27 cellular contexts compared by ENCODE assay signal in the genomic region with DNA sequence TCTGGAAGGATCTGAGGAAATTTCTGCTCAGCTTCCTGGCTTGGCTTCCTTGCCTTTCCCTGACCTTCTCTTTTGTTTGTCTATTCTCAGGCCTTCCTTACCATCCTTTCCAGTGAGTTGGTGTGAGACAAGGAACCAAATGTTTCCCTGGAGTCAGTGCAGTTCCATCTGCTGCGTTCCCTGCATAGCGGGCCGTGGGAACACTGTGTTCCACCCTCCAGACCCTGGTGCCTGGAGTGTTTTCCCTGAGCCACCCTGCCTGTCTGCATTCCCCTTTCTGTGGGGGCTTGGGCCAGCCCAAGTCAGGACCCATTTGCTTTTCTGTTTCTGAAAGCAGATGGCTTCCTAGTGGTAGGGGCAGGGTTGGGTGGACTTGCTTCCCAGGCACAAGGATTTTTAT. TPM values are rescaled to one million over a fixed set of nuclear protein-coding genes. Genes with fewer than 3 reads are reported as not detected.
"Had no signal": no experiment of that assay in that cellular context is flagged by ENCODE, and none has a peak within 500 bp of the region (broad histone marks: within the 10 kb centered on the region; RNA-seq: fewer than 3 reads in every experiment).

No MANE protein-coding gene starts in this region.

- ATAC-seq: gastroesophageal sphincter; heart left ventricle; mucosa of descending colon; naive thymus-derived CD8-positive, alpha-beta T cell; stimulated activated effector memory CD8-positive, alpha-beta T cell treated with anti-CD3 and anti-CD28 coated beads, Interleukin-12 subunit alpha, Interleukin-12 subunit beta, amount 100 ng/mL, for 72 hours had no signal

- DNase-seq: activated CD4-positive, alpha-beta T cell treated with anti-CD3 and anti-CD28 coated beads, Interleukin-2, amount 50 U/mL, for 1 hour; activated CD8-positive, alpha-beta memory T cell treated with anti-CD3 and anti-CD28 coated beads for 24 hours; activated CD8-positive, alpha-beta memory T cell treated with anti-CD3 and anti-CD28 coated beads, Interleukin-2, amount 50 U/mL, for 48 hours; activated effector memory CD4-positive, alpha-beta T cell treated with Interleukin-2 at 50 U/mL for 16 hours; activated naive CD4-positive, alpha-beta T cell treated with anti-CD3 and anti-CD28 coated beads, Interleukin-2, amount 10 ng/mL, durations not matched to agents 7 days and 5 days; activated T-cell treated with anti-CD3 and anti-CD28 coated beads, Interleukin-2, amount 50 U/mL, for 48 hours; effector CD4-positive, alpha-beta T cell; heart left ventricle; immature natural killer cell; mesenchymal stem cell; mucosa of descending colon; naive thymus-derived CD8-positive, alpha-beta T cell; occipital lobe; right cardiac atrium; small intestine; stimulated activated CD4-positive, alpha-beta T cell treated with anti-CD3 and anti-CD28 coated beads, Interleukin-15, amount 100 ng/mL, for 24 hours; stimulated activated CD4-positive, alpha-beta T cell treated with anti-CD3 and anti-CD28 coated beads, Interleukin-4, amount 100 ng/mL, for 1 hour; T1000; thyroid gland had no signal

- H3K27ac ChIP-seq: ascending aorta, gastroesophageal sphincter, heart left ventricle, thyroid gland had no signal

- H3K9me3 ChIP-seq: thyroid gland had no signal

- H3K27me3 ChIP-seq: ascending aorta, thyroid gland had no signal

- H3K4me3 ChIP-seq: ascending aorta, gastroesophageal sphincter, heart left ventricle, mucosa of descending colon, thyroid gland had no signal

- H3K4me3 Mint-ChIP-seq: activated naive CD4-positive, alpha-beta T cell treated with anti-CD3 and anti-CD28 coated beads, Interleukin-2, amount 10 ng/mL, durations not matched to agents 7 days and 5 days; central memory CD8-positive, alpha-beta T cell; immature natural killer cell; naive thymus-derived CD8-positive, alpha-beta T cell; stimulated activated effector memory CD8-positive, alpha-beta T cell treated with anti-CD3 and anti-CD28 coated beads, Interleukin-12 subunit alpha, Interleukin-12 subunit beta, amount 100 ng/mL, for 72 hours had no signal

- H3K4me1 ChIP-seq: ascending aorta, gastroesophageal sphincter, thyroid gland had no signal

- H3K27ac Mint-ChIP-seq: activated naive CD4-positive, alpha-beta T cell treated with anti-CD3 and anti-CD28 coated beads, Interleukin-2, amount 10 ng/mL, durations not matched to agents 7 days and 5 days; immature natural killer cell; naive thymus-derived CD8-positive, alpha-beta T cell; progenitor cell of endocrine pancreas; stimulated activated effector memory CD8-positive, alpha-beta T cell treated with anti-CD3 and anti-CD28 coated beads, Interleukin-12 subunit alpha, Interleukin-12 subunit beta, amount 100 ng/mL, for 72 hours had no signal

- H3K36me3 Mint-ChIP-seq: activated naive CD4-positive, alpha-beta T cell treated with anti-CD3 and anti-CD28 coated beads, Interleukin-2, amount 10 ng/mL, durations not matched to agents 7 days and 5 days; immature natural killer cell; stimulated activated effector memory CD8-positive, alpha-beta T cell treated with anti-CD3 and anti-CD28 coated beads, Interleukin-12 subunit alpha, Interleukin-12 subunit beta, amount 100 ng/mL, for 72 hours had no signal

- H3K36me3 ChIP-seq: ascending aorta, gastroesophageal sphincter, heart left ventricle, thyroid gland had no signal

- H3K4me1 Mint-ChIP-seq: activated naive CD4-positive, alpha-beta T cell treated with anti-CD3 and anti-CD28 coated beads, Interleukin-2, amount 10 ng/mL, durations not matched to agents 7 days and 5 days; central memory CD8-positive, alpha-beta T cell; immature natural killer cell; stimulated activated effector memory CD8-positive, alpha-beta T cell treated with anti-CD3 and anti-CD28 coated beads, Interleukin-12 subunit alpha, Interleukin-12 subunit beta, amount 100 ng/mL, for 72 hours had no signal

RNA-seq across cellular contexts. Expression of a gene that starts 13.9 kb away (rescaled TPM):
- total RNA-seq: ascending aorta; esophagus mucosa; heart left ventricle; liver; mucosa of descending colon; naive thymus-derived CD8-positive, alpha-beta T cell; occipital lobe; progenitor cell of endocrine pancreas; right cardiac atrium; T-helper 1 cell treated with Interleukin-12 subunit alpha and Interleukin-12 subunit beta and Interleukin-4 antibody, amounts not matched to agents 30 ng/mL and 1 ng/mL, for 36 hours; thyroid gland had no signal
- polyA plus RNA-seq: heart left ventricle; immature natural killer cell; liver; naive thymus-derived CD8-positive, alpha-beta T cell; right cardiac atrium; small intestine had no signal

RNA-seq across cellular contexts. Expression of a gene that starts 27.8 kb away (rescaled TPM):
- total RNA-seq: naive thymus-derived CD8-positive, alpha-beta T cell; T-helper 1 cell treated with Interleukin-12 subunit alpha and Interleukin-12 subunit beta and Interleukin-4 antibody, amounts not matched to agents 30 ng/mL and 1 ng/mL, for 36 hours had no signal
- polyA plus RNA-seq: naive thymus-derived CD8-positive, alpha-beta T cell had no signal
